ENCODE assay signal across 9 cellular contexts in the genomic region with DNA sequence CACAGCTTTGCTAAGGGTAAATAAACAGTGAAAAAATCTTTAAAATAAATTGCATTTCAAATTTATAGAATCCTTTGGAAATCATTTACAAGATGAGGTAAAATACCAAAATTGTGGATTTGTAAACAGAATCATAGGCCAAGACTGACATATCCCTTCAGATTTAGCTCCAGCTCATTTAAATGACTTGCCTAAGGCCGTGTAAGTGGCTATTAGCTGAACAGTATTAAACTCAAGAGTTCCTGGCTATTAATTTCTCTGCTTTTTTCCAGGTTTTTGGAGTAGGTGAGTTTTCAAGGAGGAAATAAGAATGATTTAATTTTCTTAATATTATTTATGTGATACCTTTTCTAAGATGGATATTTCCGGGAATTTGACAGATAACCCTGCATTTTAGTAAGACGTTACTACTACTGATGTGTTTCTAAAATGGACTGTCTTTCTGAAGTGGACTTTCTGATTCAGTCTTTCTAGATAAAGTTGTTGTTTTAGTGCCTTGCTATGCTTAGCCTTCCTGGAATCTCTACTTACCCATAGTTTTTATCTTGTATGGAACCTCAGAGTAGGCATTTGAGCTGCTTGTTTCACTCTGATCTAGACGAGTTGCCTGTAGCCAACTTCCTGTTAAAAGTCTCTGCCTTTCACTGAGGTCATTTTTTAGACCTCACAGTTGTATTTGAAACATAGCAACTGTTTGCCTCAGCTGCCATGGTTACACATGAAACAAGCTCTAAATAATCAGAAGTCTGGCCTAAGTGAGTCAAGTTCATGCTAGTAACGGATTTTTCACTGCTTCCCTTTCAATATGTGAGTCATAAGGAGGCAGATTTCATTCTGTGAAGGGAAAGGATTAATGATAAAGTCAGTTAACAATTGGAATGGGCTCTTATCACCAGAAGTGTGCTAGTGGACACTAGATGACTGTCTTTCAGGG.
DNase-seq lines count a peak whose midpoint lies in the region; ATAC-seq, FAIRE-seq and TF ChIP-seq lines count a peak whose summit lies in the region.
"Had no signal": no experiment of that assay in that cellular context is flagged by ENCODE, and none has a peak within 500 bp of the region (broad histone marks: within the 10 kb centered on the region; RNA-seq: fewer than 3 reads in every experiment).

No MANE protein-coding gene starts in this region.

- FAIRE-seq in endometrium (lab: Jason Lieb, UNC): peak; percentile 77

- H3K4me3 ChIP-seq in WI38 (ENCODE audit: low read depth, low read length) (peak overlapping the region; percentile 35; the same call in 1 of the 2 replicates), aorta (ENCODE audit: low read length in 2 of 2) (no peak overlapping the region)

- H3K27ac ChIP-seq in aorta (ENCODE audit: low read depth in 1 of 2, low read length in 2 of 2): peak overlapping the region; percentile 88 to 90
- H3K27ac ChIP-seq: VCaP had no signal

- peak overlapping the region; percentile 90 to 99 (median 96) for H3K27ac Mint-ChIP-seq in naive thymus-derived CD8-positive, alpha-beta T cell

- peaks cover 0 to 4% (median 0%) of the 10 kb centered on the region in 9 donors for H3K9me3 Mint-ChIP-seq in naive thymus-derived CD8-positive, alpha-beta T cell

- H3K4me1 ChIP-seq in aorta (ENCODE audit: control insufficient read depth in 1 of 2, insufficient read depth in 2 of 2, low read length in 2 of 2): peaks cover 3 to 4% of the 10 kb centered on the region in 2 donors

- POLR2A ChIA-PET in naive thymus-derived CD8-positive, alpha-beta T cell (lab: Charles Lee): interaction anchor here (0.6 to 2.3 kb wide), 2 partner anchors 23 to 952 kb away, joined by 3 to 8 read pairs; partner anchors contain the start of gene SEC11A

- no peaks in the 10 kb centered on the region for H3K9me3 ChIP-seq in aorta (ENCODE audit: control insufficient read depth, low read length)

- peak; percentile 0 for DNase-seq in DMS79 (lab: John Stamatoyannopoulos, UW)
- peak; percentile 33 for DNase-seq in HK-2 (ENCODE audit: unreplicated experiment)
- peak in 9 of 10 donors; percentile 27 to 81 (median 69) for DNase-seq in naive thymus-derived CD8-positive, alpha-beta T cell
- DNase-seq in aorta: peak in 1 of 2 donors; percentile 68
- DNase-seq in NCI-H187 treated with DMSO at 0.1 percent for 48 hours (lab: John Stamatoyannopoulos, UW): no peak

- peak; percentile 87 for ATAC-seq in GM21360 (IDR thresholded peaks at IDR 0.05; ENCODE audit: unreplicated experiment)
- ATAC-seq in naive thymus-derived CD8-positive, alpha-beta T cell: peak; percentile 94 to 95
- ATAC-seq in aorta (ENCODE audit: low FRiP score): peak; percentile 94

- H3K27me3 ChIP-seq in aorta (ENCODE audit: control insufficient read depth in 1 of 2, insufficient read depth in 2 of 2, low read length in 1 of 2): no peaks in the 10 kb centered on the region

- H3K4me3 Mint-ChIP-seq in naive thymus-derived CD8-positive, alpha-beta T cell: peak overlapping the region in 7 of 10 donors; percentile 5 to 65 (median 45)

- intact Hi-C loops in aorta (cut with DNase I): loop anchor here in 1 of 2 donors (5.0 kb wide), 1 partner anchor 45 kb away; no protein-coding TSS in a partner anchor

- TF ChIP-seq CTCF in WI38 (IDR thresholded peaks at IDR 0.05; ENCODE audit: low read depth, low read length): no peak

- H3K36me3 ChIP-seq in aorta (ENCODE audit: control insufficient read depth in 1 of 2, insufficient read depth in 2 of 2, low read length in 1 of 2): peaks cover 1 to 3% of the 10 kb centered on the region in 2 donors

- H3K36me3 Mint-ChIP-seq in naive thymus-derived CD8-positive, alpha-beta T cell: peaks cover 8 to 86% (median 48%) of the 10 kb centered on the region in 3 donors

- no peaks in the 10 kb centered on the region for H3K27me3 Mint-ChIP-seq in naive thymus-derived CD8-positive, alpha-beta T cell

- peaks cover 14 to 26% (median 24%) of the 10 kb centered on the region in 4 donors for H3K4me1 Mint-ChIP-seq in naive thymus-derived CD8-positive, alpha-beta T cell

- 3% methylated on average over 5 of the region's 5 CpGs for WGBS in aorta, 2 donors
